Comparison of ENCODE assay signal across 31 cellular contexts in genomic region chr10:24968349-24968748, GRCh38. TPM values are rescaled to one million over a fixed set of nuclear protein-coding genes. Genes with fewer than 3 reads are reported as not detected.
"Had no signal": no experiment of that assay in that cellular context is flagged by ENCODE, and none has a peak within 500 bp of the region (broad histone marks: within the 10 kb centered on the region; RNA-seq: fewer than 3 reads in every experiment).

No MANE protein-coding gene starts in this region.

- DNase-seq: activated B cell treated with CpG ODN at 0.5 μM for 24 hours; activated CD4-positive, alpha-beta memory T cell treated with anti-CD3 and anti-CD28 coated beads for 36 hours; activated CD4-positive, alpha-beta T cell treated with anti-CD3 and anti-CD28 coated beads for 4 hours; activated CD4-positive, alpha-beta T cell treated with anti-CD3 and anti-CD28 coated beads, Interleukin-2, amount 10 ng/mL, durations not matched to agents 24 days and 14 days; activated CD4-positive, alpha-beta T cell treated with anti-CD3 and anti-CD28 coated beads, Interleukin-2, amount 50 U/mL, for 1 hour; activated CD4-positive, alpha-beta T cell treated with anti-CD3 and anti-CD28 coated beads, Interleukin-2, amount 50 U/mL, for 4 hours; activated CD4-positive, CD25-positive, alpha-beta regulatory T cell treated with anti-CD3 and anti-CD28 coated beads, Interleukin-2, amount 50 U/mL, for 72 hours; activated CD8-positive, alpha-beta memory T cell treated with anti-CD3 and anti-CD28 coated beads, Interleukin-2, amount 50 U/mL, for 4 hours; activated CD8-positive, alpha-beta T cell treated with anti-CD3 and anti-CD28 coated beads for 36 hours; activated effector memory CD4-positive, alpha-beta T cell treated with anti-CD3 and anti-CD28 coated beads, Interleukin-2, amount 50 U/mL, for 16 hours; activated gamma-delta T cell treated with Interleukin-2 at 50 U/mL for 16 hours; activated naive CD4-positive, alpha-beta T cell; activated naive CD4-positive, alpha-beta T cell treated with anti-CD3 and anti-CD28 coated beads for 36 hours; activated naive CD4-positive, alpha-beta T cell treated with anti-CD3 and anti-CD28 coated beads, Interleukin-2, amount 50 U/mL, for 16 hours; activated naive CD8-positive, alpha-beta T cell treated with anti-CD3 and anti-CD28 coated beads for 36 hours; activated T-cell treated with anti-CD3 and anti-CD28 coated beads for 4 hours; activated T-cell treated with anti-CD3 and anti-CD28 coated beads, Interleukin-2, amount 50 U/mL, for 1 hour; activated T-cell treated with anti-CD3 and anti-CD28 coated beads, Interleukin-2, amount 50 U/mL, for 4 hours; activated T-cell treated with anti-CD3 and anti-CD28 coated beads, Interleukin-2, amount 50 U/mL, for 72 hours; adrenal gland; amniotic stem cell; aorta; cerebellar nuclear complex; T-cell; T-helper 17 cell had no signal

- H3K27me3 ChIP-seq: adrenal gland, cardiac muscle cell had no signal

- H3K36me3 ChIP-seq: adrenal gland, cardiac muscle cell had no signal

- ATAC-seq: activated CD8-positive, alpha-beta T cell treated with anti-CD3 and anti-CD28 coated beads for 36 hours; activated naive CD4-positive, alpha-beta T cell treated with anti-CD3 and anti-CD28 coated beads, Interleukin-2, amount 50 U/mL, for 72 hours; activated T-cell treated with anti-CD3 and anti-CD28 coated beads, Interleukin-2, amount 50 U/mL, for 4 hours; activated T-cell treated with anti-CD3 and anti-CD28 coated beads, Interleukin-2, amount 50 U/mL, for 72 hours; activated T-helper 17 cell treated with anti-CD3 and anti-CD28 coated beads, Interleukin-2, amount 50 U/mL, for 72 hours; T-cell; T-helper 17 cell had no signal

- H3K9me3 ChIP-seq: adrenal gland had no signal

- H3K4me1 ChIP-seq: adrenal gland had no signal

- H3K27ac ChIP-seq: adrenal gland, cardiac muscle cell, VCaP had no signal

- H3K4me3 ChIP-seq: adrenal gland, cardiac muscle cell had no signal

RNA-seq across cellular contexts. Expression of gene PRTFDC1, which starts 15.9 kb away (rescaled TPM):
- total RNA-seq: activated B cell treated with CpG ODN at 0.5 μM for 24 hours had no signal

RNA-seq across cellular contexts. Expression of gene ENKUR, which starts 47.6 kb away (rescaled TPM):
- total RNA-seq: activated B cell treated with CpG ODN at 0.5 μM for 24 hours; activated CD4-positive, alpha-beta memory T cell treated with anti-CD3 and anti-CD28 coated beads for 36 hours; activated CD4-positive, alpha-beta T cell treated with anti-CD3 and anti-CD28 coated beads, Interleukin-2, amount 10 ng/mL, durations not matched to agents 24 days and 14 days; activated CD8-positive, alpha-beta T cell treated with anti-CD3 and anti-CD28 coated beads for 36 hours; activated naive CD4-positive, alpha-beta T cell treated with anti-CD3 and anti-CD28 coated beads for 36 hours; activated naive CD8-positive, alpha-beta T cell treated with anti-CD3 and anti-CD28 coated beads for 36 hours; activated T-cell treated with anti-CD3 and anti-CD28 coated beads, Interleukin-2, amount 50 U/mL, for 4 hours; activated T-cell treated with anti-CD3 and anti-CD28 coated beads, Interleukin-2, amount 50 U/mL, for 72 hours; activated T-helper 1 cell treated with anti-CD3 and anti-CD28 coated beads, Interleukin-12 subunit alpha, Interleukin-12 subunit beta, Interleukin-2, Interleukin-4 antibody, amounts not matched to agents 30 ng/mL and 10 ng/mL and 1 ng/mL, durations not matched to agents 14 hours and 24 hours and 36 hours; cardiac muscle cell; T-helper 2 cell treated with Interferon-gamma antibody and Interleukin-4, amounts not matched to agents 100 ng/mL and 5 ng/mL, for 36 hours had no signal
- polyA plus RNA-seq: aorta had no signal
